ENCODE assay signal across 10 cellular contexts in the genomic region with DNA sequence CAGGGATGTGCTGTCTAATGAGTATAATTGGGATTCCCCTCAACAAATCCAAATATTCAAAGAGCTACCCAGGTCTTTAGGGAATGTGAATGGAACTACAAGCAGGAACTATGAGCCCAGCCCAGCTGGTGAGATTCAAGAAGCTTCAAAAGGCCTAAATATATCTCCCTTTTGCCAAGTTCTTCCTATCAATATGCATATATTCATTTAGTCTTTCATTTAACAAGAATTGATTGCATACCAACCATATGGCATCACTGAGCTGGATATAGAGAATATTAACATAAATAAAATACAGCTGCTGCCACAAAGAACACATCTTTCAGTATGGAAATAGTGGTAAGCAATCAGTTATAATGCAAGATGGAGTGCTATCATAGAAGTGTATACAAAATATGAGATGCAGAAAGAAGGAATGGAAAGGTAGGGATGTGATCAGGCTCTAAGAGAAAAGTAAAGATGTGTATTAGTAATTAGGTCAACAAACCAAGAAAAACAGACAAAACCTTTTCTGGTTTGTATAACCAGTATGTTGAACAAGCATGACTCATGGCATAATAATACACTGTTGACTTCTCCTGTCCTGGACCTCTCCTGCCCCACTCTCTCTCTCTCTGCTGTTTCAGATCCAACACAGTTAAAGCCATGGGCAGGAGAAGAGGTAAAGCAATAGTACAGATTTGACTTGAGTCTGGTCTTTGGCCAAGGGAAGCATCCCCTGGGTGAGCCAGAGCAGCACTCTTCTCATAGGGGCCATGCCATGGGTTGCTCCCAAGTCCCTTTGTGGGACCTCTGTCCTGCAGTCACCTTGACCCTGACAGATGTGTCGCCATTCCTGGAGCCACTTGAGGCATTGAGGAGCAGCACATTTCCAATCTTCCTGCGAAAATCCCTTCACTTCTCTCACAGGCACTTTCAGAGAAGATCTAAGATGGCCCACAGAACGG. TPM values are rescaled to one million over a fixed set of nuclear protein-coding genes. Genes with fewer than 3 reads are reported as not detected.
DNase-seq lines count a peak whose midpoint lies in the region; ATAC-seq and TF ChIP-seq lines count a peak whose summit lies in the region.
"Had no signal": no experiment of that assay in that cellular context is flagged by ENCODE, and none has a peak within 500 bp of the region (broad histone marks: within the 10 kb centered on the region; RNA-seq: fewer than 3 reads in every experiment).

No MANE protein-coding gene starts in this region.

- H3K4me1 ChIP-seq in muscle layer of colon (ENCODE audit: insufficient read depth, low read length): peaks cover 51% of the 10 kb centered on the region

- no peak for ATAC-seq in GM21423 (IDR thresholded peaks at IDR 0.05; ENCODE audit: unreplicated experiment)

- intact Hi-C loops in dorsolateral prefrontal cortex (cut with DNase I): no loop called here

- no peak for TF ChIP-seq CTCF in AG04450 (IDR thresholded peaks at IDR 0.05; ENCODE audit: low read depth, low read length)
- TF ChIP-seq CTCF in dorsolateral prefrontal cortex (IDR thresholded peaks at IDR 0.05 in 54 of 56, conservative IDR thresholded peaks at IDR 0.05 in 2 of 56; ENCODE audit: low read depth in 1 of 56, partially characterized antibody in 56 of 56): no peak

- H3K4me3 ChIP-seq in AG04450 (ENCODE audit: low read depth, low read length): no peak overlapping the region
- H3K4me3 ChIP-seq in dorsolateral prefrontal cortex: no peak overlapping the region
- no peak overlapping the region for H3K4me3 ChIP-seq in muscle layer of colon (ENCODE audit: low read depth in 1 of 2, low read length in 2 of 2)

- CTCF ChIA-PET in AG04450 (lab: Charles Lee): interaction anchor here (2.0 kb wide), 1 partner anchor 19 kb away, joined by 4 read pairs; no protein-coding TSS in a partner anchor

- H3K27me3 ChIP-seq in AG04450 (ENCODE audit: control insufficient read depth, insufficient read depth, low read length): no peaks in the 10 kb centered on the region
- H3K27me3 ChIP-seq in dorsolateral prefrontal cortex: no peaks in the 10 kb centered on the region
- H3K27me3 ChIP-seq in muscle layer of colon (ENCODE audit: control insufficient read depth in 1 of 2, insufficient read depth in 2 of 2, low read length in 2 of 2): no peaks in the 10 kb centered on the region

- H3K27ac ChIP-seq in AG04450 (ENCODE audit: low read depth, low read length) (peak overlapping the region; percentile 97), dorsolateral prefrontal cortex (peak overlapping the region in 57 of 59 donors; percentile 49 to 96 (median 86)), muscle layer of colon (ENCODE audit: low read depth, low read length) (peak overlapping the region; percentile 56)

- H3K36me3 ChIP-seq in muscle layer of colon (ENCODE audit: insufficient read depth, low read length): no peaks in the 10 kb centered on the region

- no peak overlapping the region for H3K9ac ChIP-seq in muscle layer of colon (ENCODE audit: low read length)

- no peaks in the 10 kb centered on the region; the same call in 1 of the 2 replicates for H3K9me3 ChIP-seq in AG04450 (ENCODE audit: control insufficient read depth, insufficient read depth, low read length)
- H3K9me3 ChIP-seq in muscle layer of colon (ENCODE audit: low read length): no peaks in the 10 kb centered on the region

- no peak for DNase-seq in AG04450 (ENCODE audit: low read depth, low spot score)
- peak; percentile 38 for DNase-seq in NCI-H69 (lab: John Stamatoyannopoulos, UW)
- no peak for DNase-seq in dorsolateral prefrontal cortex
- no peak for DNase-seq in germinal center (ENCODE audit: low spot score)
- no peak for DNase-seq in NCI-H2081 (lab: John Stamatoyannopoulos, UW)
- no peak for DNase-seq in COLO668 (lab: John Stamatoyannopoulos, UW; ENCODE audit: unreplicated experiment)
- DNase-seq: NCI-H446 treated with DMSO at 0.1 percent for 48 hours, occipital lobe had no signal

- POLR2A ChIA-PET in AG04450 (lab: Yijun Ruan, JAX): interaction anchor here (0.7 kb wide), 1 partner anchor 58 kb away, joined by 5 read pairs; a partner anchor contains a TSS

RNA-seq across cellular contexts. Expression of a gene that starts 58.6 kb away (rescaled TPM):
- 50.3 and 58.0 TPM in 2 replicates for polyA plus RNA-seq in AG04450 (2011; rRNA removed)
- 68.5 and 75.3 TPM in 2 replicates for polyA minus RNA-seq in AG04450 (2011; rRNA and poly(A)+ RNA removed)
- 10 to 100 TPM in 93 of 120 experiments, 1 to 10 TPM in 27; 5.7 to 31.6 (median 13.1) TPM for total RNA-seq in dorsolateral prefrontal cortex
